Comparison of ENCODE assay signal across 29 cellular contexts in genomic region chr7:131995324-131995723, GRCh38.
"Had no signal": no experiment of that assay in that cellular context is flagged by ENCODE, and none has a peak within 500 bp of the region (broad histone marks: within the 10 kb centered on the region; RNA-seq: fewer than 3 reads in every experiment).

No MANE protein-coding gene starts in this region.

- H3K36me3 ChIP-seq: ascending aorta, breast epithelium, cardiac muscle cell, colonic mucosa, heart left ventricle had no signal

- H3K4me1 Mint-ChIP-seq: activated CD4-positive, alpha-beta memory T cell treated with anti-CD3 and anti-CD28 coated beads, Interleukin-2, amount 10 ng/mL, durations not matched to agents 7 days and 5 days; activated CD4-positive, alpha-beta T cell treated with anti-CD3 and anti-CD28 coated beads, Interleukin-2, amount 10 ng/mL, durations not matched to agents 7 days and 5 days; activated naive CD4-positive, alpha-beta T cell treated with anti-CD3 and anti-CD28 coated beads, Interleukin-2, amount 10 ng/mL, durations not matched to agents 7 days and 5 days; activated naive CD8-positive, alpha-beta T cell treated with anti-CD3 and anti-CD28 coated beads, Interleukin-2, amount 10 ng/mL, durations not matched to agents 7 days and 5 days; brain; T-cell had no signal

- H3K4me1 ChIP-seq: ascending aorta, breast epithelium, colonic mucosa, heart left ventricle had no signal

- H3K27ac ChIP-seq: ascending aorta, breast epithelium, cardiac muscle cell, colonic mucosa, heart left ventricle had no signal

- H3K27me3 ChIP-seq: ascending aorta, breast epithelium, cardiac muscle cell, colonic mucosa, heart left ventricle had no signal

- H3K36me3 Mint-ChIP-seq: activated naive CD4-positive, alpha-beta T cell treated with anti-CD3 and anti-CD28 coated beads, Interleukin-2, amount 10 ng/mL, durations not matched to agents 7 days and 5 days; activated naive CD4-positive, alpha-beta T cell treated with anti-CD3 and anti-CD28 coated beads, Interleukin-2, amount 50 U/mL, for 72 hours; activated naive CD8-positive, alpha-beta T cell treated with anti-CD3 and anti-CD28 coated beads, Interleukin-2, amount 10 ng/mL, durations not matched to agents 7 days and 5 days; brain; T-cell had no signal

- H3K27me3 Mint-ChIP-seq: activated CD4-positive, alpha-beta memory T cell treated with anti-CD3 and anti-CD28 coated beads, Interleukin-2, amount 10 ng/mL, durations not matched to agents 7 days and 5 days; activated CD4-positive, alpha-beta T cell treated with anti-CD3 and anti-CD28 coated beads, Interleukin-2, amount 10 ng/mL, durations not matched to agents 7 days and 5 days; activated naive CD4-positive, alpha-beta T cell treated with anti-CD3 and anti-CD28 coated beads, Interleukin-2, amount 10 ng/mL, durations not matched to agents 7 days and 5 days; activated naive CD8-positive, alpha-beta T cell treated with anti-CD3 and anti-CD28 coated beads, Interleukin-2, amount 10 ng/mL, durations not matched to agents 7 days and 5 days had no signal

- H3K9me3 Mint-ChIP-seq: activated CD4-positive, alpha-beta memory T cell treated with anti-CD3 and anti-CD28 coated beads, Interleukin-2, amount 10 ng/mL, durations not matched to agents 7 days and 5 days; activated CD4-positive, alpha-beta T cell treated with anti-CD3 and anti-CD28 coated beads, Interleukin-2, amount 10 ng/mL, durations not matched to agents 7 days and 5 days; activated naive CD4-positive, alpha-beta T cell treated with anti-CD3 and anti-CD28 coated beads, Interleukin-2, amount 10 ng/mL, durations not matched to agents 7 days and 5 days; T-helper 1 cell treated with Interleukin-12 subunit alpha and Interleukin-12 subunit beta and Interleukin-4 antibody, amounts not matched to agents 30 μg/mL and 1 μg/mL, for 36 hours had no signal

- H3K27ac Mint-ChIP-seq: activated CD4-positive, alpha-beta memory T cell treated with anti-CD3 and anti-CD28 coated beads, Interleukin-2, amount 10 ng/mL, durations not matched to agents 7 days and 5 days; activated CD4-positive, alpha-beta T cell treated with anti-CD3 and anti-CD28 coated beads, Interleukin-2, amount 10 ng/mL, durations not matched to agents 7 days and 5 days; activated naive CD4-positive, alpha-beta T cell treated with anti-CD3 and anti-CD28 coated beads, Interleukin-2, amount 10 ng/mL, durations not matched to agents 7 days and 5 days; activated naive CD4-positive, alpha-beta T cell treated with anti-CD3 and anti-CD28 coated beads, Interleukin-2, amount 50 U/mL, for 72 hours; activated naive CD8-positive, alpha-beta T cell treated with anti-CD3 and anti-CD28 coated beads, Interleukin-2, amount 10 ng/mL, durations not matched to agents 7 days and 5 days; activated T-cell treated with anti-CD3 and anti-CD28 coated beads, Interleukin-2, amount 50 U/mL, for 24 hours; activated T-cell treated with anti-CD3 and anti-CD28 coated beads, Interleukin-2, amount 50 U/mL, for 72 hours; brain; T-cell; T-helper 1 cell treated with Interleukin-12 subunit alpha and Interleukin-12 subunit beta and Interleukin-4 antibody, amounts not matched to agents 30 μg/mL and 1 μg/mL, for 36 hours had no signal

- ATAC-seq: activated naive CD4-positive, alpha-beta T cell treated with anti-CD3 and anti-CD28 coated beads, Interleukin-2, amount 50 U/mL, for 72 hours; activated T-cell treated with anti-CD3 and anti-CD28 coated beads, Interleukin-2, amount 50 U/mL, for 72 hours; esophagus mucosa; heart left ventricle; T-cell had no signal

- H3K4me3 ChIP-seq: ascending aorta, breast epithelium, cardiac muscle cell, colonic mucosa, heart left ventricle had no signal

- H3K4me3 Mint-ChIP-seq: activated CD4-positive, alpha-beta memory T cell treated with anti-CD3 and anti-CD28 coated beads, Interleukin-2, amount 10 ng/mL, durations not matched to agents 7 days and 5 days; activated CD4-positive, alpha-beta T cell treated with anti-CD3 and anti-CD28 coated beads, Interleukin-2, amount 10 ng/mL, durations not matched to agents 7 days and 5 days; activated naive CD4-positive, alpha-beta T cell treated with anti-CD3 and anti-CD28 coated beads, Interleukin-2, amount 10 ng/mL, durations not matched to agents 7 days and 5 days; activated naive CD8-positive, alpha-beta T cell treated with anti-CD3 and anti-CD28 coated beads, Interleukin-2, amount 10 ng/mL, durations not matched to agents 7 days and 5 days; activated T-cell treated with anti-CD3 and anti-CD28 coated beads, Interleukin-2, amount 50 U/mL, for 24 hours; activated T-cell treated with anti-CD3 and anti-CD28 coated beads, Interleukin-2, amount 50 U/mL, for 72 hours; brain; T-cell; T-helper 1 cell treated with Interleukin-12 subunit alpha and Interleukin-12 subunit beta and Interleukin-4 antibody, amounts not matched to agents 30 μg/mL and 1 μg/mL, for 36 hours had no signal

- DNase-seq: activated CD4-positive, alpha-beta memory T cell treated with anti-CD3 and anti-CD28 coated beads, Interleukin-2, amount 10 ng/mL, durations not matched to agents 7 days and 5 days; activated CD4-positive, alpha-beta T cell treated with anti-CD3 and anti-CD28 coated beads for 1 hour; activated CD4-positive, alpha-beta T cell treated with anti-CD3 and anti-CD28 coated beads for 4 hours; activated CD4-positive, alpha-beta T cell treated with anti-CD3 and anti-CD28 coated beads, Interleukin-2, amount 10 ng/mL, durations not matched to agents 7 days and 5 days; activated CD4-positive, alpha-beta T cell treated with anti-CD3 and anti-CD28 coated beads, Interleukin-2, amount 50 U/mL, for 4 hours; activated CD8-positive, alpha-beta memory T cell treated with anti-CD3 and anti-CD28 coated beads, Interleukin-2, amount 50 U/mL, for 48 hours; activated gamma-delta T cell; activated naive CD4-positive, alpha-beta T cell; activated naive CD4-positive, alpha-beta T cell treated with anti-CD3 and anti-CD28 coated beads, Interleukin-2, amount 10 ng/mL, durations not matched to agents 7 days and 5 days; activated naive CD8-positive, alpha-beta T cell treated with anti-CD3 and anti-CD28 coated beads, Interleukin-2, amount 10 ng/mL, durations not matched to agents 7 days and 5 days; activated T-cell treated with anti-CD3 and anti-CD28 coated beads for 4 hours; activated T-cell treated with anti-CD3 and anti-CD28 coated beads, Interleukin-2, amount 50 U/mL, for 24 hours; activated T-cell treated with anti-CD3 and anti-CD28 coated beads, Interleukin-2, amount 50 U/mL, for 72 hours; central memory CD4-positive, alpha-beta T cell; cerebellar nuclear complex; colonic mucosa; effector CD8-positive, alpha-beta T cell; foreskin fibroblast; glutamatergic neuron; heart left ventricle; T-cell; T1000 had no signal
